In the genomic region with DNA sequence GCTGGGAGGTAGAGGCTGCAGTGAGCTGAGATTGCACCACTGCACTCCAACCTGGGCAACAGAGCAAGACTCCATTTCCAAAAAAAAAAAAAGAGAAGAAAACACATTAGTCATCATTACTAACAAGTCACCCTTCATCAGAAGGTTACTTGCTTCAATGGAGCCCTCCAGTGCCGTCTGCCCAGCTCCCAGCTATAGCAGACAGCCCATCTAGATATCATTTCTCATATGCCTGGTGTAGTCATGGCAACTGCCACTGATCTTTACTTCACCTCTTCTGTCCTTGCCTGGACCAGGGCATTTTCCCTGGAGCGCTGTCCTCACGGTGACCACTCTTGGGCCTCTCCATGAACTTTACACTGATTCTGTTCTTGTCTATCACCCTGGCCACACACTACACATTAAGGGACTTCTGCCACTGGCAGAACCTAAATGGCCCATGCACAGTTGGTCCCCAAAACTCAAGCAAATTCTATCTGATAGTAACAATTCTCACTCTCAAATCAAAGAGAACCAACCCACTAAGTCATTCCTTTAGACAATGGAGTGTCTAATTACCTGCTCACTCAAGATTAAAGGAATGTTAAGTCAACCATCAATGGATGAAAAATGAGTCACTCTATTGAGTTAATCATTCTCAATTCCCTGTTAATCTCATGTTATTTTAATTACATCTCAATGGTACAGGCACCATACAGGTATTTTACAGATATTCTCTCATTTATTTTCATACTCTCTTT, we compare ENCODE assay signal across 2 cellular contexts.
A peak's percentile ranks its signal among the peaks of the same experiment; 100 is the strongest.
TF ChIP-seq lines count a peak whose summit lies in the region.

No MANE protein-coding gene starts in this region.

TF ChIP-seq in HepG2, 621 proteins besides CTCF, POLR2A, EP300 and RAD21:
- no peak for TF ChIP-seq NCOA1 (CRISPR knock-in tag; IDR thresholded peaks at IDR 0.05)
- 0 out of 4 replicates have a peak, but pooled peaks have one; percentile 3 to 12 for TF ChIP-seq MAFK (conservative IDR thresholded peaks at IDR 0.05 in 1 of 2, IDR thresholded peaks at IDR 0.05 in 1 of 2; ENCODE audit: low read length in 2 of 2)
- TF ChIP-seq TIGD3 (CRISPR knock-in tag; IDR thresholded peaks at IDR 0.05; ENCODE audit: borderline replicate concordance) = no peak

TF ChIP-seq in K562, 482 proteins besides CTCF, POLR2A, EP300 and RAD21:
- TF ChIP-seq ZNF316 (IDR thresholded peaks at IDR 0.05) (peak; percentile 68), RFX1 (IDR thresholded peaks at IDR 0.05) (peak; percentile 64), C11orf30 (IDR thresholded peaks at IDR 0.05; ENCODE audit: low read depth) (0 out of 2 replicates have a peak, but pooled peaks have one; percentile 16)
- TF ChIP-seq, protein P1, sequence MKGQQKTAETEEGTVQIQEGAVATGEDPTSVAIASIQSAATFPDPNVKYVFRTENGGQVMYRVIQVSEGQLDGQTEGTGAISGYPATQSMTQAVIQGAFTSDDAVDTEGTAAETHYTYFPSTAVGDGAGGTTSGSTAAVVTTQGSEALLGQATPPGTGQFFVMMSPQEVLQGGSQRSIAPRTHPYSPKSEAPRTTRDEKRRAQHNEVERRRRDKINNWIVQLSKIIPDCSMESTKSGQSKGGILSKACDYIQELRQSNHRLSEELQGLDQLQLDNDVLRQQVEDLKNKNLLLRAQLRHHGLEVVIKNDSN (CRISPR knock-in tag; IDR thresholded peaks at IDR 0.05) = no peak
TF ChIP-seq in K562: peak in this region for 3.
